8 cellular contexts compared by ENCODE assay signal in genomic region chr1:100538935-100539835, GRCh38. TPM values are rescaled to one million over a fixed set of nuclear protein-coding genes. Genes with fewer than 3 reads are reported as not detected.
DNase-seq lines count a peak whose midpoint lies in the region; ATAC-seq and TF ChIP-seq lines count a peak whose summit lies in the region.

No MANE protein-coding gene starts in this region.

- peaks cover 37% of the 10 kb centered on the region for H3K27me3 ChIP-seq in lower lobe of right lung (ENCODE audit: low read depth)

- H3K27ac ChIP-seq in coronary artery (no peak overlapping the region), lower lobe of right lung (no peak overlapping the region)

- ATAC-seq in GM19023 (IDR thresholded peaks at IDR 0.05; ENCODE audit: unreplicated experiment), result peak; percentile 15
- peak; percentile 62 to 65 for ATAC-seq in lower lobe of right lung
- no peak for ATAC-seq in HG03135 (IDR thresholded peaks at IDR 0.05; ENCODE audit: unreplicated experiment)

- peak overlapping the region; percentile 49 for H3K4me3 Mint-ChIP-seq in T-helper 1 cell treated with Interleukin-12 subunit alpha and Interleukin-12 subunit beta and Interleukin-4 antibody, amounts not matched to agents 30 μg/mL and 1 μg/mL, for 36 hours
- peak overlapping the region; percentile 58 for H3K4me3 Mint-ChIP-seq in stimulated activated naive CD8-positive, alpha-beta T cell treated with anti-CD3 and anti-CD28 coated beads, Interleukin-15, Interleukin-2, amounts not matched to agents 100 ng/mL and 50 ng/mL, for 24 hours

- DNase-seq in AG04449 (ENCODE audit: low read depth, low spot score) (no peak), coronary artery (ENCODE audit: low spot score) (no peak), lower lobe of right lung (peak; percentile 56), epidermal melanocyte (ENCODE audit: insufficient read length, low spot score) (no peak)

- H3K27me3 Mint-ChIP-seq in T-helper 1 cell treated with Interleukin-12 subunit alpha and Interleukin-12 subunit beta and Interleukin-4 antibody, amounts not matched to agents 30 μg/mL and 1 μg/mL, for 36 hours (ENCODE audit: low read depth), result peaks cover 87% of the 10 kb centered on the region
- H3K27me3 Mint-ChIP-seq in stimulated activated naive CD8-positive, alpha-beta T cell treated with anti-CD3 and anti-CD28 coated beads, Interleukin-15, Interleukin-2, amounts not matched to agents 100 ng/mL and 50 ng/mL, for 24 hours, result peaks cover 68% of the 10 kb centered on the region

- POLR2A ChIA-PET in AG04449 (lab: Yijun Ruan, JAX), result no interaction called here

- intact Hi-C loops in lower lobe of right lung (cut with DNase I), result no loop called here

- H3K27ac Mint-ChIP-seq in T-helper 1 cell treated with Interleukin-12 subunit alpha and Interleukin-12 subunit beta and Interleukin-4 antibody, amounts not matched to agents 30 μg/mL and 1 μg/mL, for 36 hours, result no peak overlapping the region
- no peak overlapping the region for H3K27ac Mint-ChIP-seq in stimulated activated naive CD8-positive, alpha-beta T cell treated with anti-CD3 and anti-CD28 coated beads, Interleukin-15, Interleukin-2, amounts not matched to agents 100 ng/mL and 50 ng/mL, for 24 hours

- H3K4me3 ChIP-seq in AG04449 (ENCODE audit: low read depth, low read length) (peak overlapping the region; percentile 52), coronary artery (peak overlapping the region; percentile 79), lower lobe of right lung (peak overlapping the region; percentile 55)

- H3K4me1 ChIP-seq in lower lobe of right lung, result peaks cover 21% of the 10 kb centered on the region

- no peaks in the 10 kb centered on the region for H3K36me3 ChIP-seq in lower lobe of right lung

- CTCF ChIA-PET in AG04449 (lab: Yijun Ruan, JAX), result interaction anchor here (1.2 kb wide), 1 partner anchor 329 kb away, joined by 3 read pairs; no protein-coding TSS in a partner anchor

- H3K9me3 ChIP-seq in lower lobe of right lung, result no peaks in the 10 kb centered on the region

- peaks cover 2% of the 10 kb centered on the region for H3K36me3 Mint-ChIP-seq in T-helper 1 cell treated with Interleukin-12 subunit alpha and Interleukin-12 subunit beta and Interleukin-4 antibody, amounts not matched to agents 30 μg/mL and 1 μg/mL, for 36 hours (ENCODE audit: low read depth)
- no peaks in the 10 kb centered on the region for H3K36me3 Mint-ChIP-seq in stimulated activated naive CD8-positive, alpha-beta T cell treated with anti-CD3 and anti-CD28 coated beads, Interleukin-15, Interleukin-2, amounts not matched to agents 100 ng/mL and 50 ng/mL, for 24 hours (ENCODE audit: low read depth)

- no peaks in the 10 kb centered on the region for H3K9me3 Mint-ChIP-seq in T-helper 1 cell treated with Interleukin-12 subunit alpha and Interleukin-12 subunit beta and Interleukin-4 antibody, amounts not matched to agents 30 μg/mL and 1 μg/mL, for 36 hours
- H3K9me3 Mint-ChIP-seq in stimulated activated naive CD8-positive, alpha-beta T cell treated with anti-CD3 and anti-CD28 coated beads, Interleukin-15, Interleukin-2, amounts not matched to agents 100 ng/mL and 50 ng/mL, for 24 hours, result no peaks in the 10 kb centered on the region

- no peak for TF ChIP-seq CTCF in AG04449 (IDR thresholded peaks at IDR 0.05; ENCODE audit: insufficient read depth, low read length, missing control alignments)
- no peak for TF ChIP-seq CTCF in coronary artery (IDR thresholded peaks at IDR 0.05)
- TF ChIP-seq CTCF in lower lobe of right lung (IDR thresholded peaks at IDR 0.05), result peak; percentile 26

- peaks cover 3% of the 10 kb centered on the region for H3K4me1 Mint-ChIP-seq in T-helper 1 cell treated with Interleukin-12 subunit alpha and Interleukin-12 subunit beta and Interleukin-4 antibody, amounts not matched to agents 30 μg/mL and 1 μg/mL, for 36 hours (ENCODE audit: low read depth)
- peaks cover 6% of the 10 kb centered on the region for H3K4me1 Mint-ChIP-seq in stimulated activated naive CD8-positive, alpha-beta T cell treated with anti-CD3 and anti-CD28 coated beads, Interleukin-15, Interleukin-2, amounts not matched to agents 100 ng/mL and 50 ng/mL, for 24 hours (ENCODE audit: low read depth)

RNA-seq across cellular contexts. Expression of gene GPR88, which starts 1.2 kb away (rescaled TPM):
- total RNA-seq in lower lobe of right lung, result 0.09 TPM
